ENCODE assay signal across 8 cellular contexts in the genomic region with DNA sequence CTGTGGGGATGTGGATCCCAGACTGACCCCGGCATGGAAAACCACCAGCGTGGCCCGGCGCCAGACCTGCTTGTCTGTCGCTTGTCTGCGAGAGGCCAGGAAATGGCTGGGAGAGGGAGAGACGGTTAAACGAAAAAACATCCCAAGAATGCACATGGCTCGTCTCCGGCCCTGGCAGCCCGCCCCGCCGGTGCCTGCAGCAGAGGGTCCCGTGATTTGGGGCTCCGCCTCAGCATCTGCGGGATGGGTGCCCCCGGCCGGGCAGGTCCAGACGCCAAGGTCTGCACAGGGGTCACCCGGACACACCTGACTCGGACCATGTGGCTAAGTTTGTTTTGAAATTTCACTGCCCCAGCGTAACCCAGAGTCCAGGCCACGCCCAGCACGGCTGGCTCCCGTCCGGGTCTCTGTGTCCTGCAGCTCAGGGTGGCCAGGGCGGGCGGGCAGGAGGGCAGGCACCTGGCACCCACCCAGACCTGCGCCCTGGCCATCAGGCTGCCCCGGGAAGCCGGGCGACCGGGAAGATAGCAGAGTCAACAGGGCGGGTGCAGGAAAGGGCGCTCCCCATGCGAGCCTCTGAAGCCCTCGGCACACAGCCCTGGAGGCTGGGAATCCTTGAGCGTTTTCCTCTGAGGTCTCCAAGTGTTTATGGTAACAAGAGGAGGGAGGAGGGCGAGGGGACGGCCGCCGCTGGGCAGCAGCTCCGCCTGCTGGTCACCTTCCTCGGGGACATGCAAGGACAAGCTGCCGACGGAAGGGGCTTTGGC.
DNase-seq lines count a peak whose midpoint lies in the region; ATAC-seq and TF ChIP-seq lines count a peak whose summit lies in the region.

No MANE protein-coding gene starts in this region.

- H2AK5ac ChIP-seq in IMR-90 (ENCODE audit: low read depth, low read length), result peak overlapping the region; percentile 84

- peak; percentile 96 for TF ChIP-seq RAD21 in IMR-90 (IDR thresholded peaks at IDR 0.05; ENCODE audit: low read length)

- H3K27me3 ChIP-seq in IMR-90 (ENCODE audit: control insufficient read depth, insufficient read depth, low read length) (no peaks in the 10 kb centered on the region), thyroid gland (no peaks in the 10 kb centered on the region)

- peak; percentile 91 for ATAC-seq in IMR-90 (ENCODE audit: low read depth)
- ATAC-seq in Right ventricle myocardium inferior, result peak; percentile 82
- ATAC-seq in omental fat pad (ENCODE audit: low FRiP score), result peak; percentile 81
- no peak for ATAC-seq in HG02840 (IDR thresholded peaks at IDR 0.05; ENCODE audit: low FRiP score, unreplicated experiment)

- H4K91ac ChIP-seq in IMR-90 (ENCODE audit: insufficient read depth, low read depth, low read length), result peak overlapping the region; percentile 86

- peak; percentile 32; the same call in 1 of the 2 replicates for TF ChIP-seq POLR2A in IMR-90 (IDR thresholded peaks at IDR 0.05; ENCODE audit: low read depth, low read length)
- TF ChIP-seq POLR2A in thyroid gland (IDR thresholded peaks at IDR 0.05), result peak in 1 of 2 donors; percentile 76

- dilution Hi-C loops in IMR-90 (cut with HindIII; ENCODE audit: low sequenced_read_pairs, unreplicated experiment), result no loop called here

- peak overlapping the region; percentile 39 for H3K9ac ChIP-seq in IMR-90 (ENCODE audit: low read depth, low read length)

- in situ Hi-C loops in IMR-90 (cut with MboI; ENCODE audit: low sequenced_read_pairs), result no loop called here

- no peak overlapping the region for H4K5ac ChIP-seq in IMR-90 (ENCODE audit: low read depth, low read length)

- peak; percentile 92 for TF ChIP-seq CTCF in IMR-90 (conservative IDR thresholded peaks at IDR 0.05; ENCODE audit: low read depth, low read length)
- TF ChIP-seq CTCF in omental fat pad (IDR thresholded peaks at IDR 0.05), result peak in 2 of 3 donors; percentile 60 to 69
- peak; percentile 72 to 99 (median 96) for TF ChIP-seq CTCF in thyroid gland (IDR thresholded peaks at IDR 0.05)

- H3K9me3 ChIP-seq in IMR-90 (ENCODE audit: control insufficient read depth, insufficient read depth, low read length) (peaks cover 7% of the 10 kb centered on the region), thyroid gland (no peaks in the 10 kb centered on the region)

- peak overlapping the region; percentile 88 for H3K14ac ChIP-seq in IMR-90 (replicated peaks; ENCODE audit: low read depth, low read length)

- H3K27ac ChIP-seq in IMR-90 (ENCODE audit: insufficient read depth, low read length) (peak overlapping the region; percentile 75), adipose tissue (ENCODE audit: low read depth, low read length) (peak overlapping the region; percentile 36), thyroid gland (peak overlapping the region; percentile 88 to 94 (median 92))

- no TSS peak for BruUV-seq in IMR-90 (replicated peaks; lab: Mats Ljungman, UMichigan)

- H2AFZ ChIP-seq in IMR-90 (replicated peaks; ENCODE audit: low read length, poor library complexity), result peak overlapping the region; percentile 95

- 0% methylated on average over 31 of the region's 46 CpGs; no CpG with 5 or more reads in 1 of the 2 experiments for WGBS in IMR-90 (ENCODE audit: extremely low coverage in 2 of 2, insufficient read length in 1 of 2), 2 experiments
- 1 to 2% (median 1%) methylated on average over 43 to 46 of the region's 46 CpGs for WGBS in adipose tissue, 3 donors
- 1 to 2% methylated on average over 13 to 16 of the region's 46 CpGs for WGBS in thyroid gland, 2 donors

- peak overlapping the region; percentile 87 for H3K4ac ChIP-seq in IMR-90 (ENCODE audit: low read depth, low read length)

- H3K4me2 ChIP-seq in IMR-90 (ENCODE audit: low read depth, low read length), result peak overlapping the region; percentile 81

- H2BK120ac ChIP-seq in IMR-90 (ENCODE audit: low read depth, low read length), result peak overlapping the region; percentile 95

- peaks cover 6% of the 10 kb centered on the region for H3K9me1 ChIP-seq in IMR-90 (ENCODE audit: insufficient read depth, low read length)

- intact Hi-C loops in IMR-90 (cut with micrococcal nuclease), result loop anchor here (1.0 kb wide), 2 partner anchors 36 to 105 kb away; no protein-coding TSS in a partner anchor
- intact Hi-C loops in Right ventricle myocardium inferior (cut with DNase I), result loop anchor here (1.0 to 5.0 kb wide), 3 partner anchors 33 to 105 kb away; no protein-coding TSS in a partner anchor
- intact Hi-C loops in thyroid gland (cut with DNase I), result loop anchor here (5.0 kb wide), 1 partner anchor 33 kb away; no protein-coding TSS in a partner anchor

- H2BK5ac ChIP-seq in IMR-90 (ENCODE audit: low read depth, low read length, poor library complexity, severe bottlenecking), result peak overlapping the region; percentile 90

- H3K79me1 ChIP-seq in IMR-90 (ENCODE audit: low read depth in 1 of 2, low read length in 2 of 2), result peaks cover 0 to 18% of the 10 kb centered on the region in 2 experiments; a peak in 1 of 4 replicates

- peak overlapping the region; percentile 98 for H2AK9ac ChIP-seq in IMR-90 (replicated peaks; ENCODE audit: low read depth, low read length, poor library complexity)

- H2BK15ac ChIP-seq in IMR-90 (ENCODE audit: low read depth, low read length), result peak overlapping the region; percentile 85; the same call in 1 of the 3 replicates

- H3K36me3 ChIP-seq in IMR-90 (ENCODE audit: control insufficient read depth, insufficient read depth, low read length) (no peaks in the 10 kb centered on the region), thyroid gland (no peaks in the 10 kb centered on the region)

- H3K4me3 ChIP-seq in IMR-90 (ENCODE audit: insufficient read depth, low read depth, low read length) (peak overlapping the region; percentile 44), thyroid gland (replicated peaks in 1 of 3) (peak overlapping the region in 2 of 3 donors; percentile 2 to 35)

- peak overlapping the region; percentile 77 for H3K23ac ChIP-seq in IMR-90 (ENCODE audit: low read depth, low read length)

- H3K18ac ChIP-seq in IMR-90 (ENCODE audit: low read depth, low read length), result no peak overlapping the region

- POLR2A ChIA-PET in IMR-90 (lab: Charles Lee; ENCODE audit: unreplicated experiment), result interaction anchor here (0.6 to 4.5 kb wide), 7 partner anchors 23 to 102 kb away, joined by 3 to 63 read pairs (median 3); partner anchors contain the start of gene GADD45B

- peak overlapping the region; percentile 60 to 85; a peak in 3 of 4 replicates for H4K8ac ChIP-seq in IMR-90 (ENCODE audit: low read depth in 2 of 2, low read length in 2 of 2)

- DNase-seq in CMK (ENCODE audit: low read depth) (peak; percentile 60), IMR-90 (peak; percentile 89), SW480 (ENCODE audit: low spot score) (peak; percentile 77), Right ventricle myocardium inferior (ENCODE audit: missing footprints) (peak; percentile 93), omental fat pad (ENCODE audit: low spot score) (no peak), thyroid gland (peak; percentile 96 to 97)

- peak overlapping the region; percentile 89 for H2BK20ac ChIP-seq in IMR-90 (ENCODE audit: low read depth, low read length)

- H3K56ac ChIP-seq in IMR-90 (ENCODE audit: extremely low read depth, insufficient read depth, low read length), result peak overlapping the region; percentile 82

- CTCF ChIA-PET in IMR-90 (lab: Yijun Ruan, JAX), result interaction anchor here (0.7 to 3.8 kb wide), 7 partner anchors 14 to 108 kb away, joined by 3 to 16 read pairs (median 5); partner anchors contain the start of gene GADD45B

- H3K4me1 ChIP-seq in IMR-90 (ENCODE audit: control insufficient read depth, insufficient read depth, low read length), result peaks cover 15% of the 10 kb centered on the region
- peaks cover 21 to 40% of the 10 kb centered on the region in 2 donors for H3K4me1 ChIP-seq in thyroid gland

- H4K20me1 ChIP-seq in IMR-90 (ENCODE audit: insufficient read depth, low read length), result no peaks in the 10 kb centered on the region; the same call in 1 of the 2 replicates

TF ChIP-seq in IMR-90, 13 proteins besides CTCF, POLR2A, EP300 and RAD21:
- no peak for TF ChIP-seq NFE2L2 (IDR thresholded peaks at IDR 0.05; ENCODE audit: low read depth, low read length)
- peak; percentile 93 for TF ChIP-seq SMC3 (IDR thresholded peaks at IDR 0.05; ENCODE audit: low read depth, low read length)
- TF ChIP-seq MAZ (IDR thresholded peaks at IDR 0.05; ENCODE audit: borderline replicate concordance, low read depth, low read length), result peak; percentile 81; the same call in 1 of the 2 replicates
- TF ChIP-seq ELK1 (IDR thresholded peaks at IDR 0.05; ENCODE audit: borderline replicate concordance, low read depth, low read length), result no peak
- TF ChIP-seq FOS (IDR thresholded peaks at IDR 0.05; ENCODE audit: low read depth, low read length), result no peak
- peak; percentile 59 for TF ChIP-seq BHLHE40 (IDR thresholded peaks at IDR 0.05; ENCODE audit: low read depth, low read length)
TF ChIP-seq in IMR-90: peak in this region for 3.

Comparison
In these comparisons a context has a peak if more than half of its experiments do, and no peak if none do; other contexts are left out.
1. H3K27ac ChIP-seq: peak in every context shown above with its lines; median percentile 92 in thyroid gland; 75 in IMR-90; 36 in adipose tissue.